Comparison of ENCODE assay signal across 8 cellular contexts in the genomic region with DNA sequence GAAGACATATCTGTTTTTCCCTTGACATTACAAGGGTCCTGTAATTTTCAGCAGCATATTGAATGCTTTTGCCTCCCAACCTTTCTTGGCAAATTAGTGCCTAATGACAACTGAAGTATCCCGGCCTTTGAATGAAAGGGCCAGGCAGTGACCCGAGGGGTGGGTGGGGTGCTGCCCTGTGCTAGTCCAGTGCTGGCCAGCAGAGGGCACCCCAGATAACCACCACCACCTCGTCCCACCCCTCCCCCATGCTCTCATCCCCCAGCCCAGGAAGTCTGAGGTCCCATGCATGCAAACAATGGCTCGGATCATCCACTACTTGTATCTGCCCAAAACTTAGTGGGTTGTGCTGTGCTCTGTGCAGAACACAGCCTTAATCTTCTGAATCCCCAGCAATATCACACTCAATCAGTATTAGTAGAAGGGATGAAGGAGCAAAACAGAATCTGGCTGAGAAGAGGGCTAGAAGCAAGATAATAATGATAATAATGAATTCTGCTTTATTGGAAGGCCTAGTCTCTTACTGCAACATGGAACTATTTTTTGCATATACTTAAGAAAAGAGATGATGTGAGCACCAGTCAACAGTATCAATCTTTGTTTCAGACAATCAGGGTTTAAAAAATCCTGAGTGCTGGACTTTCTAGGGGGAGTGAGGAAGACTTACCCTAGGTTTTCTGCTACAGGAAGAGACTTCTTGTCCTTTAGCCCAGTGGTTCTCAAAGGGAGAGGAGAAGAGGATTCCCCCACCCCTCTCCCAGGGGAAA. TPM values are rescaled to one million over a fixed set of nuclear protein-coding genes. Genes with fewer than 3 reads are reported as not detected.
DNase-seq lines count a peak whose midpoint lies in the region; ATAC-seq and TF ChIP-seq lines count a peak whose summit lies in the region.

No MANE protein-coding gene starts in this region.

- no peak overlapping the region for H3K27ac Mint-ChIP-seq in activated T-cell treated with anti-CD3 and anti-CD28 coated beads, Interleukin-2, amount 50 U/mL, for 72 hours

- ATAC-seq in HG03066 (IDR thresholded peaks at IDR 0.05; ENCODE audit: low read depth, unreplicated experiment) (peak; percentile 50), upper lobe of left lung (ENCODE audit: low FRiP score in 2 of 2) (peak; percentile 59 to 84)
- peak; percentile 76 to 81 for ATAC-seq in activated T-cell treated with anti-CD3 and anti-CD28 coated beads, Interleukin-2, amount 50 U/mL, for 72 hours (replicated peaks in 1 of 2)

- no peak overlapping the region for H2AK5ac ChIP-seq in neuronal stem cell (ENCODE audit: low read depth, low read length)

- H3K9me3 ChIP-seq in OCI-LY7 (ENCODE audit: low read length): no peaks in the 10 kb centered on the region
- H3K9me3 ChIP-seq in neuronal stem cell (replicated peaks in 1 of 2; ENCODE audit: control insufficient read depth in 2 of 2, insufficient read depth in 1 of 2, low read depth in 1 of 2, low read length in 2 of 2): no peaks in the 10 kb centered on the region
- H3K9me3 ChIP-seq in upper lobe of left lung: no peaks in the 10 kb centered on the region

- H3K4me3 Mint-ChIP-seq in activated T-cell treated with anti-CD3 and anti-CD28 coated beads, Interleukin-2, amount 50 U/mL, for 72 hours: peak overlapping the region; percentile 31 to 49

- intact Hi-C loops in OCI-LY7 (cut with micrococcal nuclease; ENCODE audit: unreplicated experiment): loop anchor here (10.0 kb wide), 1 partner anchor 301 kb away; no protein-coding TSS in a partner anchor

- H3K4me3 ChIP-seq in OCI-LY7 (ENCODE audit: low read depth, low read length, poor library complexity, severe bottlenecking) (peak overlapping the region; percentile 31), fibroblast of pulmonary artery (replicated peaks; ENCODE audit: low read depth, low read length) (no peak overlapping the region), neuronal stem cell (ENCODE audit: low read length in 2 of 2) (no peak overlapping the region), upper lobe of left lung (no peak overlapping the region)

- peak; percentile 51 for DNase-seq in NCI-H146 (lab: John Stamatoyannopoulos, UW)
- no peak for DNase-seq in NCI-H146 treated with DMSO at 0.1 percent for 48 hours (lab: John Stamatoyannopoulos, UW; ENCODE audit: unreplicated experiment)
- DNase-seq in OCI-LY7 (ENCODE audit: low spot score): peak; percentile 84
- peak; percentile 67 to 73 for DNase-seq in activated T-cell treated with anti-CD3 and anti-CD28 coated beads, Interleukin-2, amount 50 U/mL, for 72 hours
- peak; percentile 60 for DNase-seq in fibroblast of pulmonary artery (ENCODE audit: low read depth)
- peak; percentile 59 for DNase-seq in neuronal stem cell (ENCODE audit: low spot score)
- DNase-seq in upper lobe of left lung: peak in 1 of 2 donors; percentile 76

- H3K79me2 ChIP-seq in OCI-LY7 (ENCODE audit: insufficient read depth, low read depth, low read length): no peaks in the 10 kb centered on the region

- no peak overlapping the region for H3K4ac ChIP-seq in neuronal stem cell (ENCODE audit: low read length)

- no peak for TF ChIP-seq POLR2A in upper lobe of left lung (IDR thresholded peaks at IDR 0.05)

- H2BK15ac ChIP-seq in neuronal stem cell (ENCODE audit: low read length): no peak overlapping the region

- WGBS in neuronal stem cell (ENCODE audit: extremely low coverage in 2 of 2, insufficient read length in 2 of 2, insufficient replicate concordance in 1 of 2), 2 donors: no CpG with 5 or more reads among the region's 4 CpGs
- 5 to 7% methylated on average over 3 to 4 of the region's 4 CpGs for WGBS in upper lobe of left lung, 2 donors

- peaks cover 2 to 36% (median 28%) of the 10 kb centered on the region in 3 experiments for H3K27me3 ChIP-seq in neuronal stem cell (ENCODE audit: control insufficient read depth in 3 of 3, insufficient read depth in 3 of 3, low read depth in 1 of 3, low read length in 3 of 3)
- peaks cover 0 to 13% (median 5%) of the 10 kb centered on the region in 4 donors for H3K27me3 ChIP-seq in upper lobe of left lung

- peaks cover 4% of the 10 kb centered on the region for H3K79me1 ChIP-seq in neuronal stem cell (ENCODE audit: low read depth, low read length)

- H3K9me3 Mint-ChIP-seq in activated T-cell treated with anti-CD3 and anti-CD28 coated beads, Interleukin-2, amount 50 U/mL, for 72 hours: no peaks in the 10 kb centered on the region

- no peak overlapping the region for H2BK12ac ChIP-seq in neuronal stem cell (ENCODE audit: low read length)

- CTCF ChIA-PET in OCI-LY7 (lab: Charles Lee; ENCODE audit: unreplicated experiment): interaction anchor here (0.8 to 1.2 kb wide), 3 partner anchors 9 to 10 kb away, joined by 3 read pairs; no protein-coding TSS in a partner anchor

- peak; percentile 95 for TF ChIP-seq CTCF in OCI-LY7 (conservative IDR thresholded peaks at IDR 0.05; ENCODE audit: low read length)
- TF ChIP-seq CTCF in fibroblast of pulmonary artery (IDR thresholded peaks at IDR 0.05; ENCODE audit: low read length, missing control alignments): peak; percentile 80
- peak; percentile 40 to 85 (median 70) for TF ChIP-seq CTCF in upper lobe of left lung (IDR thresholded peaks at IDR 0.05)

- no peak overlapping the region for H3K18ac ChIP-seq in neuronal stem cell (ENCODE audit: low read length)

- H2BK5ac ChIP-seq in neuronal stem cell (ENCODE audit: low read length): no peak overlapping the region

- peaks cover 31% of the 10 kb centered on the region for H3K4me1 Mint-ChIP-seq in activated T-cell treated with anti-CD3 and anti-CD28 coated beads, Interleukin-2, amount 50 U/mL, for 72 hours (ENCODE audit: low read depth)

- no peaks in the 10 kb centered on the region for H4K20me1 ChIP-seq in OCI-LY7 (ENCODE audit: insufficient read depth, low read length)

- H3K27me3 Mint-ChIP-seq in activated T-cell treated with anti-CD3 and anti-CD28 coated beads, Interleukin-2, amount 50 U/mL, for 72 hours (ENCODE audit: low read depth): peaks cover 45% of the 10 kb centered on the region

- no peak overlapping the region for H2BK120ac ChIP-seq in neuronal stem cell (ENCODE audit: low read depth, low read length)

- H4K91ac ChIP-seq in neuronal stem cell (ENCODE audit: low read depth, low read length, poor library complexity): no peak overlapping the region

- H3K9me2 ChIP-seq in OCI-LY7 (ENCODE audit: insufficient read depth, low read length): no peaks in the 10 kb centered on the region

- no peak overlapping the region for H3K14ac ChIP-seq in neuronal stem cell (ENCODE audit: low read length)

- POLR2A ChIA-PET in OCI-LY7 (lab: Charles Lee): no interaction called here

- H3K23ac ChIP-seq in neuronal stem cell (ENCODE audit: low read depth, low read length, poor library complexity): no peak overlapping the region

- H3K4me2 ChIP-seq in OCI-LY7 (ENCODE audit: low read length) (peak overlapping the region; percentile 68), neuronal stem cell (ENCODE audit: insufficient read depth, low read length, poor library complexity, severe bottlenecking) (no peak overlapping the region)

- no peaks in the 10 kb centered on the region for H3K36me3 Mint-ChIP-seq in activated T-cell treated with anti-CD3 and anti-CD28 coated beads, Interleukin-2, amount 50 U/mL, for 72 hours (ENCODE audit: insufficient read depth in 2 of 2)

- H2AFZ ChIP-seq in OCI-LY7 (ENCODE audit: low read length) (peak overlapping the region; percentile 96), neuronal stem cell (ENCODE audit: low read length) (peak overlapping the region; percentile 86)

- no TSS peak for BruUV-seq in OCI-LY7 (replicated peaks; lab: Mats Ljungman, UMichigan)

- H3K4me1 ChIP-seq in OCI-LY7 (ENCODE audit: insufficient read depth, low read length, poor library complexity, severe bottlenecking) (peaks cover 30% of the 10 kb centered on the region), neuronal stem cell (ENCODE audit: control insufficient read depth in 2 of 2, insufficient read depth in 1 of 2, low read depth in 1 of 2, low read length in 2 of 2) (peaks cover 10 to 13% of the 10 kb centered on the region in 2 donors), upper lobe of left lung (peaks cover 11 to 26% (median 20%) of the 10 kb centered on the region in 4 donors)

- TF ChIP-seq EP300 in upper lobe of left lung (IDR thresholded peaks at IDR 0.05): no peak

- H3K36me3 ChIP-seq in OCI-LY7 (ENCODE audit: insufficient read depth, low read length) (no peaks in the 10 kb centered on the region), neuronal stem cell (replicated peaks in 1 of 2; ENCODE audit: control insufficient read depth in 2 of 2, insufficient read depth in 2 of 2, low read length in 2 of 2) (no peaks in the 10 kb centered on the region), upper lobe of left lung (no peaks in the 10 kb centered on the region)

- H3K27ac ChIP-seq in OCI-LY7 (ENCODE audit: low read depth, low read length, poor library complexity, severe bottlenecking) (peak overlapping the region; percentile 56), neuronal stem cell (replicated peaks; ENCODE audit: low read length) (no peak overlapping the region), upper lobe of left lung (no peak overlapping the region)

- no peak overlapping the region for H4K8ac ChIP-seq in neuronal stem cell (ENCODE audit: low read depth, low read length)

- H3K9ac ChIP-seq in neuronal stem cell (ENCODE audit: low read depth, low read length, poor library complexity): no peak overlapping the region

RNA-seq across cellular contexts. Expression of a gene that starts 3.8 kb away (rescaled TPM):
- not detected in 2 replicates for total RNA-seq in OCI-LY7 (2014; rRNA removed; shearing (Covaris generic))
- total RNA-seq in OCI-LY7 (2022): not detected in 2 replicates
- under 1 TPM; 0.05 to 0.32 TPM for total RNA-seq in activated T-cell treated with anti-CD3 and anti-CD28 coated beads, Interleukin-2, amount 50 U/mL, for 72 hours
- polyA plus RNA-seq in neuronal stem cell (2013, experiment 1 of 2): 0.08 TPM
- 0.12 TPM for polyA plus RNA-seq in neuronal stem cell (2013, experiment 2 of 2)
- total RNA-seq in upper lobe of left lung: 10 to 100 TPM in 1 of 6 donors, 1 to 10 TPM in 1, under 1 TPM in 3, not detected in 1; 0.22 to 10.0 (median 0.34) TPM
